Comparison of ENCODE assay signal across 16 cellular contexts in genomic region chr21:27787046-27787445, GRCh38.
"Had no signal": no experiment of that assay in that cellular context is flagged by ENCODE, and none has a peak within 500 bp of the region (broad histone marks: within the 10 kb centered on the region; RNA-seq: fewer than 3 reads in every experiment).

No MANE protein-coding gene starts in this region.

- H3K4me3 ChIP-seq: pancreas, psoas muscle, thyroid gland had no signal

- DNase-seq: activated CD4-positive, alpha-beta T cell treated with anti-CD3 and anti-CD28 coated beads, Interleukin-2, amount 50 U/mL, for 48 hours; activated naive CD4-positive, alpha-beta T cell treated with Interleukin-2 at 50 U/mL for 16 hours; activated naive CD8-positive, alpha-beta T cell treated with anti-CD3 and anti-CD28 coated beads for 36 hours; activated T-cell treated with anti-CD3 and anti-CD28 coated beads, Interleukin-2, amount 50 U/mL, for 48 hours; amniotic stem cell; foreskin melanocyte; immature natural killer cell; left ventricle myocardium superior; midbrain; pancreas; psoas muscle; right cardiac atrium; stimulated activated CD4-positive, alpha-beta T cell treated with anti-CD3 and anti-CD28 coated beads, Interleukin-1b, Interleukin-23, amount 100 ng/mL, for 48 hours; substantia nigra; T-cell; thyroid gland had no signal
